ENCODE assay signal across 8 cellular contexts in the genomic region with DNA sequence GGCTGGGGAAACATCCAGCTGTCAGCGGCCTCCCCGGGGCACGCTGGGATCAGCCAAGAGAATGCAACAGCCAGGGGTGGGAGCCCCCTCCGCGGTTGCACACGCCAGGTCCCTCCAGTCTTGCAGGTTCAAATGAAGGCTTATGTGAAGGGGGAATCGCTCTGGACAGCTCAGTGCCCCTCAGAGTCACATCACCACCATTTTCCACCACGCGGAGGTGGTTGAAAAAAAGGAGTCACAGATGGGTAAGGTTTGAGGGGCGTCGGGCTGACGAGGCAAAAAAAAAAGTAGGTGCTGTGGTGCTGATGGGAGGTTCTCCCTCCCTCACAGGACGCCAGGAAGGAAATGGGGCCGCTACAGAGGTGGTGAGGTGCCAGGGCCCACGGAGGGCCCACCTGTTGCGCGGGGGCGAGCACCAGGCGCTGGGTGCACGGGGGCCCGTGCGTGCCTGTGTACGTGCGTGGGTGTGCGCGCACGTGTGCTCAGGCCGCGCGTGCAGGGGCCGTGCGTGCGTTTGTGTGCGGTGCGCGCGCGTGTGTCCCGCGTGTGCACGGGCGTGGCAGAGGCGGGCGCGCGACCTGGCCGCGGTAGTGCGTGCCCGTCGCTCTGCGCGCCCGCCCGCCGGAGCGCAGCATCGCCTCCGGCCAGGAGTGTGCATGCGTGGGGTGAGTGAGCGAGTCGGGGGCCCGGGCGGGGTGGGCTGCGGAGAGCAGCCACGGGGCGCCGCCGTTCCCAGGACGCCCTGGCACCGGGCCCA. TPM values are rescaled to one million over a fixed set of nuclear protein-coding genes. Genes with fewer than 3 reads are reported as not detected.
DNase-seq lines count a peak whose midpoint lies in the region; ATAC-seq and TF ChIP-seq lines count a peak whose summit lies in the region.

No MANE protein-coding gene starts in this region.

- H3K9me3 Mint-ChIP-seq in WTC11 (no peaks in the 10 kb centered on the region), progenitor cell of endocrine pancreas (ENCODE audit: low read depth) (no peaks in the 10 kb centered on the region)
- H3K9me3 Mint-ChIP-seq in effector memory CD8-positive, alpha-beta T cell: no peaks in the 10 kb centered on the region

- H3K4me1 Mint-ChIP-seq in WTC11 (peaks cover 28% of the 10 kb centered on the region), progenitor cell of endocrine pancreas (ENCODE audit: low read depth) (peaks cover 27% of the 10 kb centered on the region)
- peaks cover 54 to 56% of the 10 kb centered on the region in 2 donors for H3K4me1 Mint-ChIP-seq in effector memory CD8-positive, alpha-beta T cell (ENCODE audit: low read depth in 2 of 2)

- peak overlapping the region; percentile 75; the same call in 1 of the 2 replicates for H3K9ac ChIP-seq in ES-I3 (ENCODE audit: low read depth, low read length)

- no peak for DNase-seq in WTC11 (ENCODE audit: low spot score)
- peak; percentile 63 to 70 (median 67) for DNase-seq in effector memory CD8-positive, alpha-beta T cell
- DNase-seq in progenitor cell of endocrine pancreas (ENCODE audit: low spot score, unreplicated experiment): no peak
- no peak for DNase-seq in NCI-H2081 (lab: John Stamatoyannopoulos, UW)
- no peak for DNase-seq in NCI-H2107 treated with DMSO at 0.1 percent for 48 hours (lab: John Stamatoyannopoulos, UW; ENCODE audit: unreplicated experiment)

- H3K36me3 Mint-ChIP-seq in WTC11 (peaks cover 4% of the 10 kb centered on the region; the same call in 1 of the 2 replicates), progenitor cell of endocrine pancreas (ENCODE audit: insufficient read depth) (no peaks in the 10 kb centered on the region)
- peaks cover 42% of the 10 kb centered on the region for H3K36me3 Mint-ChIP-seq in effector memory CD8-positive, alpha-beta T cell (ENCODE audit: insufficient read depth)

- H3K9me3 ChIP-seq in ES-I3 (ENCODE audit: control insufficient read depth, insufficient read depth, low read length): no peaks in the 10 kb centered on the region

- POLR2A ChIA-PET in WTC11 (lab: Charles Lee): interaction anchor here (0.7 to 1.0 kb wide), 3 partner anchors 11 to 77 kb away, joined by 3 to 4 read pairs (median 3); no protein-coding TSS in a partner anchor

- peaks cover 77% of the 10 kb centered on the region for H3K27me3 Mint-ChIP-seq in WTC11 (ENCODE audit: low read depth)
- peaks cover 0 to 8% of the 10 kb centered on the region in 2 donors for H3K27me3 Mint-ChIP-seq in effector memory CD8-positive, alpha-beta T cell
- H3K27me3 Mint-ChIP-seq in progenitor cell of endocrine pancreas: peaks cover 19% of the 10 kb centered on the region

- no peak for TF ChIP-seq CTCF in WTC11 (IDR thresholded peaks at IDR 0.05)
- TF ChIP-seq CTCF in progenitor cell of endocrine pancreas (IDR thresholded peaks at IDR 0.05; ENCODE audit: unreplicated experiment): no peak

- H3K36me3 ChIP-seq in ES-I3 (ENCODE audit: insufficient read depth, low read length): no peaks in the 10 kb centered on the region

- H3K27ac Mint-ChIP-seq in WTC11 (peak overlapping the region; percentile 62; the same call in 1 of the 2 replicates), progenitor cell of endocrine pancreas (peak overlapping the region; percentile 97)
- peak overlapping the region; percentile 91 to 92 for H3K27ac Mint-ChIP-seq in effector memory CD8-positive, alpha-beta T cell

- CTCF ChIA-PET in WTC11 (lab: Charles Lee): interaction anchor here (1.0 to 1.6 kb wide), 9 partner anchors 11 to 89 kb away, joined by 3 to 12 read pairs (median 5); no protein-coding TSS in a partner anchor

- H3K4me3 Mint-ChIP-seq in WTC11: peak overlapping the region; percentile 85
- H3K4me3 Mint-ChIP-seq in effector memory CD8-positive, alpha-beta T cell: peak overlapping the region; percentile 90 to 93
- H3K4me3 Mint-ChIP-seq in progenitor cell of endocrine pancreas (ENCODE audit: low read depth): peak overlapping the region; percentile 84

- ATAC-seq in WTC11: no peak
- ATAC-seq in effector memory CD8-positive, alpha-beta T cell (replicated peaks): peak; percentile 79
- ATAC-seq in SK-N-SH treated with all-trans-retinoic acid at 6 μM for 48 hours: no peak
- no peak for ATAC-seq in HG03432 (IDR thresholded peaks at IDR 0.05; ENCODE audit: unreplicated experiment)

- peaks cover 20% of the 10 kb centered on the region; the same call in 1 of the 2 replicates for H3K4me1 ChIP-seq in ES-I3 (ENCODE audit: insufficient read depth, low read length)

TF ChIP-seq in WTC11, 78 proteins besides CTCF, POLR2A, EP300 and RAD21:
- TF ChIP-seq, protein P1, sequence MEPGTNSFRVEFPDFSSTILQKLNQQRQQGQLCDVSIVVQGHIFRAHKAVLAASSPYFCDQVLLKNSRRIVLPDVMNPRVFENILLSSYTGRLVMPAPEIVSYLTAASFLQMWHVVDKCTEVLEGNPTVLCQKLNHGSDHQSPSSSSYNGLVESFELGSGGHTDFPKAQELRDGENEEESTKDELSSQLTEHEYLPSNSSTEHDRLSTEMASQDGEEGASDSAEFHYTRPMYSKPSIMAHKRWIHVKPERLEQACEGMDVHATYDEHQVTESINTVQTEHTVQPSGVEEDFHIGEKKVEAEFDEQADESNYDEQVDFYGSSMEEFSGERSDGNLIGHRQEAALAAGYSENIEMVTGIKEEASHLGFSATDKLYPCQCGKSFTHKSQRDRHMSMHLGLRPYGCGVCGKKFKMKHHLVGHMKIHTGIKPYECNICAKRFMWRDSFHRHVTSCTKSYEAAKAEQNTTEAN (CRISPR knock-in tag; IDR thresholded peaks at IDR 0.05): 0 out of 2 replicates have a peak, but pooled peaks have one; percentile 70
- TF ChIP-seq MXD4 (CRISPR knock-in tag; IDR thresholded peaks at IDR 0.05; ENCODE audit: borderline replicate concordance): no peak

TF ChIP-seq in SK-N-SH treated with all-trans-retinoic acid at 6 μM for 48 hours, 23 proteins besides CTCF, POLR2A, EP300 and RAD21:
- TF ChIP-seq ZFP3 (CRISPR knock-in tag; IDR thresholded peaks at IDR 0.05): no peak
- TF ChIP-seq, protein P2, sequence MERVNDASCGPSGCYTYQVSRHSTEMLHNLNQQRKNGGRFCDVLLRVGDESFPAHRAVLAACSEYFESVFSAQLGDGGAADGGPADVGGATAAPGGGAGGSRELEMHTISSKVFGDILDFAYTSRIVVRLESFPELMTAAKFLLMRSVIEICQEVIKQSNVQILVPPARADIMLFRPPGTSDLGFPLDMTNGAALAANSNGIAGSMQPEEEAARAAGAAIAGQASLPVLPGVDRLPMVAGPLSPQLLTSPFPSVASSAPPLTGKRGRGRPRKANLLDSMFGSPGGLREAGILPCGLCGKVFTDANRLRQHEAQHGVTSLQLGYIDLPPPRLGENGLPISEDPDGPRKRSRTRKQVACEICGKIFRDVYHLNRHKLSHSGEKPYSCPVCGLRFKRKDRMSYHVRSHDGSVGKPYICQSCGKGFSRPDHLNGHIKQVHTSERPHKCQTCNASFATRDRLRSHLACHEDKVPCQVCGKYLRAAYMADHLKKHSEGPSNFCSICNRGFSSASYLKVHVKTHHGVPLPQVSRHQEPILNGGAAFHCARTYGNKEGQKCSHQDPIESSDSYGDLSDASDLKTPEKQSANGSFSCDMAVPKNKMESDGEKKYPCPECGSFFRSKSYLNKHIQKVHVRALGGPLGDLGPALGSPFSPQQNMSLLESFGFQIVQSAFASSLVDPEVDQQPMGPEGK (CRISPR knock-in tag; IDR thresholded peaks at IDR 0.05; ENCODE audit: borderline replicate concordance): no peak
- TF ChIP-seq PPARA (CRISPR knock-in tag; IDR thresholded peaks at IDR 0.05; ENCODE audit: borderline replicate concordance): no peak
- no peak for TF ChIP-seq RARB (CRISPR knock-in tag; IDR thresholded peaks at IDR 0.05)
- TF ChIP-seq ZNF565 (CRISPR knock-in tag; conservative IDR thresholded peaks at IDR 0.05; ENCODE audit: low read depth): no peak
- TF ChIP-seq GLIS3 (CRISPR knock-in tag; IDR thresholded peaks at IDR 0.05): no peak
- TF ChIP-seq, protein P3, sequence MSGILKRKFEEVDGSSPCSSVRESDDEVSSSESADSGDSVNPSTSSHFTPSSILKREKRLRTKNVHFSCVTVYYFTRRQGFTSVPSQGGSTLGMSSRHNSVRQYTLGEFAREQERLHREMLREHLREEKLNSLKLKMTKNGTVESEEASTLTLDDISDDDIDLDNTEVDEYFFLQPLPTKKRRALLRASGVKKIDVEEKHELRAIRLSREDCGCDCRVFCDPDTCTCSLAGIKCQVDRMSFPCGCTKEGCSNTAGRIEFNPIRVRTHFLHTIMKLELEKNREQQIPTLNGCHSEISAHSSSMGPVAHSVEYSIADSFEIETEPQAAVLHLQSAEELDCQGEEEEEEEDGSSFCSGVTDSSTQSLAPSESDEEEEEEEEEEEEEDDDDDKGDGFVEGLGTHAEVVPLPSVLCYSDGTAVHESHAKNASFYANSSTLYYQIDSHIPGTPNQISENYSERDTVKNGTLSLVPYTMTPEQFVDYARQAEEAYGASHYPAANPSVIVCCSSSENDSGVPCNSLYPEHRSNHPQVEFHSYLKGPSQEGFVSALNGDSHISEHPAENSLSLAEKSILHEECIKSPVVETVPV (CRISPR knock-in tag; IDR thresholded peaks at IDR 0.05): no peak
- no peak for TF ChIP-seq TOX (CRISPR knock-in tag; IDR thresholded peaks at IDR 0.05; ENCODE audit: borderline replicate concordance)
- no peak for TF ChIP-seq CSDC2 (CRISPR knock-in tag; IDR thresholded peaks at IDR 0.05)
- TF ChIP-seq, protein P4, sequence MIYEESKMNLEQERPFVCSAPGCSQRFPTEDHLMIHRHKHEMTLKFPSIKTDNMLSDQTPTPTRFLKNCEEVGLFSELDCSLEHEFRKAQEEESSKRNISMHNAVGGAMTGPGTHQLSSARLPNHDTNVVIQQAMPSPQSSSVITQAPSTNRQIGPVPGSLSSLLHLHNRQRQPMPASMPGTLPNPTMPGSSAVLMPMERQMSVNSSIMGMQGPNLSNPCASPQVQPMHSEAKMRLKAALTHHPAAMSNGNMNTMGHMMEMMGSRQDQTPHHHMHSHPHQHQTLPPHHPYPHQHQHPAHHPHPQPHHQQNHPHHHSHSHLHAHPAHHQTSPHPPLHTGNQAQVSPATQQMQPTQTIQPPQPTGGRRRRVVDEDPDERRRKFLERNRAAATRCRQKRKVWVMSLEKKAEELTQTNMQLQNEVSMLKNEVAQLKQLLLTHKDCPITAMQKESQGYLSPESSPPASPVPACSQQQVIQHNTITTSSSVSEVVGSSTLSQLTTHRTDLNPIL (CRISPR knock-in tag; IDR thresholded peaks at IDR 0.05; ENCODE audit: low read depth): no peak
- no peak for TF ChIP-seq ZC3H10 (CRISPR knock-in tag; IDR thresholded peaks at IDR 0.05)
- TF ChIP-seq ESRRG (CRISPR knock-in tag; IDR thresholded peaks at IDR 0.05): no peak
- TF ChIP-seq OSR1 (CRISPR knock-in tag; IDR thresholded peaks at IDR 0.05): no peak

RNA-seq across cellular contexts. Expression of a gene that starts 3.0 kb away (rescaled TPM):
- total RNA-seq in WTC11 (2021) (6.8 to 9.2 TPM (median 7.7 TPM) in 3 replicates), progenitor cell of endocrine pancreas (6.7 and 7.1 TPM in 2 replicates)

Comparison
In these comparisons a context has a peak if more than half of its experiments do, and no peak if none do; other contexts are left out.
1. DNase-seq: peak in effector memory CD8-positive, alpha-beta T cell (3 of 3); none in WTC11 (single experiment), progenitor cell of endocrine pancreas (single experiment), NCI-H2081 (0 of 2) and NCI-H2107 treated with DMSO at 0.1 percent for 48 hours (single experiment).
2. Peak in every context shown above with its lines, with median percentiles within 50 percentile points of each other: H3K27ac Mint-ChIP-seq and H3K4me3 Mint-ChIP-seq.